ENCODE assay signal across 2 cellular contexts in genomic region chr2:32594573-32594972, GRCh38.
A peak's percentile ranks its signal among the peaks of the same experiment; 100 is the strongest.
TF ChIP-seq lines count a peak whose summit lies in the region.

No MANE protein-coding gene starts in this region.

TF ChIP-seq in HEK293, 187 proteins besides CTCF, POLR2A, EP300 and RAD21:
- TF ChIP-seq ZNF366 (tag by site-specific recombination; conservative IDR thresholded peaks at IDR 0.05) (0 out of 2 replicates have a peak, but pooled peaks have one; percentile 31), GLIS1 (tag by site-specific recombination; IDR thresholded peaks at IDR 0.05) (no peak)

TF ChIP-seq in H1, 55 proteins besides CTCF, POLR2A, EP300 and RAD21:
- TF ChIP-seq GTF2F1 (IDR thresholded peaks at IDR 0.05; ENCODE audit: borderline replicate concordance, low read depth, low read length) (no peak), KDM1A (IDR thresholded peaks at IDR 0.05; ENCODE audit: borderline replicate concordance, low read length) (no peak), CEBPB (IDR thresholded peaks at IDR 0.05; ENCODE audit: low read depth, low read length) (no peak), EGR1 (IDR thresholded peaks at IDR 0.05; ENCODE audit: borderline replicate concordance, low read depth, low read length) (no peak), RBBP5 (IDR thresholded peaks at IDR 0.05; ENCODE audit: borderline replicate concordance, low read depth, low read length) (no peak), BCL11A (IDR thresholded peaks at IDR 0.05; ENCODE audit: low read depth in 2 of 2, low read length in 2 of 2) (no peak), JUN (IDR thresholded peaks at IDR 0.05; ENCODE audit: low read depth, low read length) (no peak), SP1 (IDR thresholded peaks at IDR 0.05; ENCODE audit: low read depth, low read length) (no peak), MAFK (IDR thresholded peaks at IDR 0.05; ENCODE audit: low read depth, low read length) (no peak), HDAC6 (IDR thresholded peaks at IDR 0.05; ENCODE audit: low read depth, low read length) (no peak), CHD1 (IDR thresholded peaks at IDR 0.05; ENCODE audit: low read depth, low read length) (no peak), TCF12 (IDR thresholded peaks at IDR 0.05; ENCODE audit: low read depth, low read length) (no peak), ATF3 (IDR thresholded peaks at IDR 0.05; ENCODE audit: insufficient read depth, low read depth, low read length) (no peak), SP2 (IDR thresholded peaks at IDR 0.05; ENCODE audit: low read length) (no peak)
